ENCODE assay signal across 8 cellular contexts in the genomic region with DNA sequence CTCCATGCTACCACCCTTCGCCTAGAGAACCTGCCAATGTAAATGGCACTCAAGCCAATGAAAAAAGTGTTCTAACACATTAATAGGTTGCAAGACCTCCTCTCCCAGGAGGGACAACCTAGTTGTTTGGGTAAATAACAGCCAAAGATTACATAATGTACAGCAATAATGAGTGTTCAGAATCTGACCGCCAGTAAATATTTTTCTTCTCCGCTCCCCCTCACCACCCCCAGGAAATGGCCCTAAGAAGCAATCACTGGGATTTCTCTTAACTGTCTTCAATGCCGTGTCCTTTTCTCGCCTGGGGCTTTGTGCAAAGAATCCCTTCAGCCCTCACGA. TPM values are rescaled to one million over a fixed set of nuclear protein-coding genes. Genes with fewer than 3 reads are reported as not detected.
DNase-seq lines count a peak whose midpoint lies in the region; ATAC-seq and TF ChIP-seq lines count a peak whose summit lies in the region.

No MANE protein-coding gene starts in this region.

- H3K9me3 ChIP-seq in KOPT-K1 (ENCODE audit: insufficient read depth, low read length, poor library complexity, severe bottlenecking): no peaks in the 10 kb centered on the region
- H3K9me3 ChIP-seq in thoracic aorta: no peaks in the 10 kb centered on the region

- peak overlapping the region; percentile 94 for H3K4me3 ChIP-seq in thoracic aorta

- ATAC-seq in thoracic aorta (ENCODE audit: insufficient number of reproducible peaks, low FRiP score, low read depth) (peak; percentile 8), GM18870 (IDR thresholded peaks at IDR 0.05; ENCODE audit: unreplicated experiment) (no peak)

- DNase-seq in EL (peak; percentile 30), thoracic aorta (ENCODE audit: low spot score) (no peak), NCI-H187 treated with DMSO at 0.1 percent for 48 hours (lab: John Stamatoyannopoulos, UW) (no peak)
- DNase-seq in activated CD4-positive, alpha-beta T cell treated with anti-CD3 and anti-CD28 coated beads for 1 hour: no peak

- H3K27me3 ChIP-seq in layer of hippocampus (ENCODE audit: control insufficient read depth, insufficient read depth, low read length) (no peaks in the 10 kb centered on the region), thoracic aorta (replicated peaks; ENCODE audit: insufficient read depth) (no peaks in the 10 kb centered on the region)

- H3K27ac ChIP-seq in KOPT-K1 (ENCODE audit: low read depth, low read length, poor library complexity, severe bottlenecking) (peak overlapping the region; percentile 93), angular gyrus (ENCODE audit: low read depth, low read length) (peak overlapping the region; percentile 81), layer of hippocampus (ENCODE audit: low read depth, low read length) (peak overlapping the region; percentile 94), thoracic aorta (peak overlapping the region; percentile 86 to 95)

- no peak for TF ChIP-seq CTCF in thoracic aorta (IDR thresholded peaks at IDR 0.05)

- H3K36me3 ChIP-seq in KOPT-K1 (ENCODE audit: insufficient read depth, low read length): no peaks in the 10 kb centered on the region
- H3K36me3 ChIP-seq in thoracic aorta: no peaks in the 10 kb centered on the region

- peaks cover 26 to 33% of the 10 kb centered on the region in 2 donors for H3K4me1 ChIP-seq in thoracic aorta (ENCODE audit: control insufficient read depth in 1 of 2, low read depth in 2 of 2)

RNA-seq across cellular contexts. Expression of a gene that starts 0.5 kb away (rescaled TPM):
- total RNA-seq in thoracic aorta: 10 to 100 TPM; 15.3 to 25.0 TPM

RNA-seq across cellular contexts. Expression of a gene that starts 0.9 kb away (rescaled TPM):
- 10 to 100 TPM; 28.1 to 32.1 TPM for total RNA-seq in thoracic aorta

RNA-seq across cellular contexts. Expression of a gene that starts 45.0 kb away (rescaled TPM):
- total RNA-seq in thoracic aorta: 100 to 1,000 TPM; 165 to 315 TPM
